Comparison of ENCODE assay signal across 9 cellular contexts in genomic region chr13:48038763-48039162, GRCh38. TPM values are rescaled to one million over a fixed set of nuclear protein-coding genes. Genes with fewer than 3 reads are reported as not detected.
DNase-seq lines count a peak whose midpoint lies in the region; ATAC-seq, FAIRE-seq and TF ChIP-seq lines count a peak whose summit lies in the region.
"Had no signal": no experiment of that assay in that cellular context is flagged by ENCODE, and none has a peak within 500 bp of the region (broad histone marks: within the 10 kb centered on the region; RNA-seq: fewer than 3 reads in every experiment).

No MANE protein-coding gene starts in this region.

- in situ Hi-C loops in IMR-90 (cut with MboI; ENCODE audit: low sequenced_read_pairs) = no loop called here
- in situ Hi-C loops in GM12878 (cut with MboI) = no loop called here

- RAD21 ChIA-PET in GM12878 (lab: Charles Lee; ENCODE audit: unreplicated experiment) = interaction anchor here (1.0 to 2.3 kb wide), 5 partner anchors 27 to 541 kb away, joined by 3 to 8 read pairs (median 4); no protein-coding TSS in a partner anchor

- peak overlapping the region; percentile 99 for H3K27ac ChIP-seq in CD8-positive, alpha-beta T cell (ENCODE audit: low read depth, low read length)
- H3K27ac ChIP-seq in IMR-90 (ENCODE audit: insufficient read depth, low read length) (no peak overlapping the region; the same call in 1 of the 2 replicates), GM12878 (ENCODE audit: control insufficient read depth, insufficient read depth) (peak overlapping the region; percentile 95; the same call in 1 of the 2 replicates), muscle layer of duodenum (ENCODE audit: low read length) (no peak overlapping the region)

- H3K4me1 ChIP-seq in CD8-positive, alpha-beta T cell (ENCODE audit: insufficient read depth, low read length) = peaks cover 20% of the 10 kb centered on the region
- H3K4me1 ChIP-seq in IMR-90 (ENCODE audit: control insufficient read depth, insufficient read depth, low read length) (peaks cover 6% of the 10 kb centered on the region), GM12878 (ENCODE audit: control insufficient read depth, insufficient read depth, low read length) (peaks cover 8% of the 10 kb centered on the region), muscle layer of duodenum (ENCODE audit: control insufficient read depth in 1 of 2, insufficient read depth in 2 of 2, low read length in 2 of 2) (peaks cover 9% of the 10 kb centered on the region in 2 donors)

- H3K23ac ChIP-seq in IMR-90 (ENCODE audit: low read depth, low read length) = peak overlapping the region; percentile 82

- no peak overlapping the region for H3K14ac ChIP-seq in IMR-90 (replicated peaks; ENCODE audit: low read depth, low read length)

- H2BK20ac ChIP-seq in IMR-90 (ENCODE audit: low read depth, low read length) = no peak overlapping the region

- no peak overlapping the region for H3K4me3 ChIP-seq in CD8-positive, alpha-beta T cell (ENCODE audit: low read depth, low read length)
- H3K4me3 ChIP-seq in IMR-90 (ENCODE audit: insufficient read depth, low read depth, low read length) (no peak overlapping the region; the same call in 1 of the 2 replicates), GM12878 (peak overlapping the region; percentile 85), muscle layer of duodenum (ENCODE audit: low read depth in 1 of 2, low read length in 2 of 2) (peak overlapping the region; percentile 68 to 89)

- no peak overlapping the region for H3K18ac ChIP-seq in IMR-90 (ENCODE audit: low read depth, low read length)

- H2BK120ac ChIP-seq in IMR-90 (ENCODE audit: low read depth, low read length) = peak overlapping the region; percentile 33; the same call in 1 of the 2 replicates

- peak overlapping the region; percentile 94 for H3K4ac ChIP-seq in IMR-90 (ENCODE audit: low read depth, low read length)

- TF ChIP-seq RAD21 in IMR-90 (IDR thresholded peaks at IDR 0.05; ENCODE audit: low read length) (no peak), GM12878 (IDR thresholded peaks at IDR 0.05; ENCODE audit: insufficient read depth, low read depth, low read length) (no peak)

- H2AFZ ChIP-seq in IMR-90 (replicated peaks; ENCODE audit: low read length, poor library complexity) = no peak overlapping the region
- H2AFZ ChIP-seq in GM12878 (ENCODE audit: control insufficient read depth, low read depth, low read length) = no peak overlapping the region

- no peaks in the 10 kb centered on the region for H3K9me3 Mint-ChIP-seq in CD8-positive, alpha-beta T cell

- peaks cover 15% of the 10 kb centered on the region for H3K79me2 ChIP-seq in GM12878 (ENCODE audit: control insufficient read depth, insufficient read depth, low read length)

- POLR2A ChIA-PET in CD8-positive, alpha-beta T cell (lab: Charles Lee) = interaction anchor here (0.7 to 3.6 kb wide), 8 partner anchors 8 to 1986 kb away, joined by 3 to 40 read pairs (median 8); partner anchors contain the start of genes MED4, RCBTB2 and ZC3H13
- POLR2A ChIA-PET in IMR-90 (lab: Charles Lee; ENCODE audit: unreplicated experiment) (no interaction called here), GM12878 (lab: Charles Lee) (interaction anchor here (0.9 to 2.1 kb wide), 3 partner anchors 27 to 56 kb away, joined by 3 to 9 read pairs (median 8); partner anchors contain the start of gene MED4)

- SMC1A ChIA-PET in GM12878 (lab: Charles Lee; ENCODE audit: uncharacterized antibody, unreplicated experiment) = interaction anchor here (0.9 to 2.2 kb wide), 6 partner anchors 9 to 542 kb away, joined by 3 to 16 read pairs (median 5); no protein-coding TSS in a partner anchor

- TSS peak; percentile 51 for BruUV-seq in IMR-90 (replicated peaks; lab: Mats Ljungman, UMichigan)
- no TSS peak for BruUV-seq in GM12878 (replicated peaks; lab: Mats Ljungman, UMichigan)

- H4K20me1 ChIP-seq in IMR-90 (ENCODE audit: insufficient read depth, low read length) = peaks cover 3% of the 10 kb centered on the region; the same call in 1 of the 2 replicates
- H4K20me1 ChIP-seq in GM12878 (ENCODE audit: control insufficient read depth, insufficient read depth) = no peaks in the 10 kb centered on the region; the same call in 1 of the 2 replicates

- peak overlapping the region; percentile 10; the same call in 1 of the 2 replicates for H4K5ac ChIP-seq in IMR-90 (ENCODE audit: low read depth, low read length)

- no peaks in the 10 kb centered on the region for H3K27me3 Mint-ChIP-seq in CD8-positive, alpha-beta T cell (ENCODE audit: low read depth)

- no peak for TF ChIP-seq POLR2A in IMR-90 (IDR thresholded peaks at IDR 0.05; ENCODE audit: low read depth, low read length)
- no peak for TF ChIP-seq POLR2A in GM12878 (IDR thresholded peaks at IDR 0.05; ENCODE audit: low read depth, low read length)

- CTCF ChIA-PET in CD8-positive, alpha-beta T cell (lab: Charles Lee) = interaction anchor here (1.0 to 3.3 kb wide), 12 partner anchors 9 to 729 kb away, joined by 3 to 21 read pairs (median 4); partner anchors contain the start of gene MED4
- CTCF ChIA-PET in IMR-90 (lab: Yijun Ruan, JAX) (interaction anchor here (0.6 to 3.8 kb wide), 3 partner anchors 9 to 88 kb away, joined by 3 to 13 read pairs (median 4); no protein-coding TSS in a partner anchor), GM12878 (lab: Yijun Ruan, JAX) (interaction anchor here (0.7 to 4.5 kb wide), 21 partner anchors 8 to 710 kb away, joined by 3 to 32 read pairs (median 5); partner anchors contain the start of genes MED4 and SUCLA2)

- no peaks in the 10 kb centered on the region for H3K36me3 ChIP-seq in CD8-positive, alpha-beta T cell (ENCODE audit: insufficient read depth, low read length)
- H3K36me3 ChIP-seq in IMR-90 (ENCODE audit: control insufficient read depth, insufficient read depth, low read length) = peaks cover 1% of the 10 kb centered on the region; the same call in 1 of the 2 replicates
- peaks cover 1 to 3% of the 10 kb centered on the region in 2 experiments; a peak in 2 of 4 replicates for H3K36me3 ChIP-seq in GM12878 (ENCODE audit: control insufficient read depth in 2 of 2, insufficient read depth in 2 of 2, low read length in 1 of 2)
- H3K36me3 ChIP-seq in muscle layer of duodenum (ENCODE audit: control insufficient read depth in 1 of 2, insufficient read depth in 2 of 2, low read length in 2 of 2) = peaks cover 6 to 16% of the 10 kb centered on the region in 2 donors
- H3K36me3 ChIP-seq: ovary had no signal

- no peaks in the 10 kb centered on the region for H3K27me3 ChIP-seq in CD8-positive, alpha-beta T cell (ENCODE audit: insufficient read depth, low read length)
- H3K27me3 ChIP-seq in IMR-90 (ENCODE audit: control insufficient read depth, insufficient read depth, low read length) (no peaks in the 10 kb centered on the region), GM12878 (replicated peaks in 1 of 2; ENCODE audit: control insufficient read depth in 2 of 2, insufficient read depth in 2 of 2, low read length in 1 of 2) (no peaks in the 10 kb centered on the region), muscle layer of duodenum (ENCODE audit: low read depth, low read length) (no peaks in the 10 kb centered on the region)
- H3K27me3 ChIP-seq: ovary had no signal

- H3K4me2 ChIP-seq in IMR-90 (ENCODE audit: low read depth, low read length) (peak overlapping the region; percentile 92), GM12878 (ENCODE audit: control insufficient read depth, insufficient read depth) (peak overlapping the region; percentile 79)

- H3K56ac ChIP-seq in IMR-90 (ENCODE audit: extremely low read depth, insufficient read depth, low read length) = no peak overlapping the region

- no peak for DNase-seq in CD8-positive, alpha-beta T cell
- DNase-seq in IMR-90 (no peak), GM12878 (ENCODE audit: low read depth, low spot score) (no peak), DMS 273 treated with DMSO at 0.1 percent for 48 hours (lab: John Stamatoyannopoulos, UW) (no peak), kidney glomerular epithelial cell (lab: John Stamatoyannopoulos, UW) (no peak)

- H4K8ac ChIP-seq in IMR-90 (ENCODE audit: low read depth in 2 of 2, low read length in 2 of 2) = peak overlapping the region; percentile 92 to 99; a peak in 2 of 4 replicates

- no CpG with 5 or more reads among the region's 1 CpG for WGBS in IMR-90 (ENCODE audit: extremely low coverage in 2 of 2, insufficient read length in 1 of 2), 2 experiments
- 40% methylated on average over 1 of the region's 1 CpG for WGBS in GM12878 (ENCODE audit: insufficient coverage, insufficient replicate concordance, low lambda C conversion rate, missing lambda C conversion rate)

- peak overlapping the region; percentile 97 for H3K4me3 Mint-ChIP-seq in CD8-positive, alpha-beta T cell

- no peak for TF ChIP-seq EP300 in GM12878 (IDR thresholded peaks at IDR 0.05; ENCODE audit: borderline replicate concordance in 1 of 2, control insufficient read depth in 1 of 2, low read depth in 2 of 2, low read length in 2 of 2)

- H4K91ac ChIP-seq in IMR-90 (ENCODE audit: insufficient read depth, low read depth, low read length) = no peak overlapping the region

- H3K36me3 Mint-ChIP-seq in CD8-positive, alpha-beta T cell = peaks cover 39% of the 10 kb centered on the region

- ATAC-seq in CD8-positive, alpha-beta T cell = no peak
- ATAC-seq in IMR-90 (ENCODE audit: low read depth) (no peak), GM12878 (peak; percentile 22), GM21447 (IDR thresholded peaks at IDR 0.05; ENCODE audit: unreplicated experiment) (no peak), HG03469 (IDR thresholded peaks at IDR 0.05; ENCODE audit: unreplicated experiment) (no peak)

- peak overlapping the region; percentile 35; the same call in 1 of the 2 replicates for H2AK5ac ChIP-seq in IMR-90 (ENCODE audit: low read depth, low read length)

- H3K9ac ChIP-seq in IMR-90 (ENCODE audit: low read depth, low read length) (no peak overlapping the region; the same call in 1 of the 2 replicates), GM12878 (ENCODE audit: control insufficient read depth, insufficient read depth, low read length) (peak overlapping the region; percentile 79; the same call in 1 of the 2 replicates)

- no peak overlapping the region for H2BK15ac ChIP-seq in IMR-90 (ENCODE audit: low read depth, low read length)

- peaks cover 7% of the 10 kb centered on the region for H3K9me1 ChIP-seq in IMR-90 (ENCODE audit: insufficient read depth, low read length)

- intact Hi-C loops in CD8-positive, alpha-beta T cell (cut with DNase I, micrococcal nuclease) = loop anchor here (1.0 to 5.0 kb wide), 6 partner anchors 57 to 1754 kb away; partner anchors contain the start of genes CAB39L (in 2 of the 2), KPNA3 (in 2 of the 2), MED4 (in 2 of the 2) and SETDB2 (in 2 of the 2)
- intact Hi-C loops in IMR-90 (cut with micrococcal nuclease) = loop anchor here (5.0 kb wide), 1 partner anchor 729 kb away; no protein-coding TSS in a partner anchor
- intact Hi-C loops in GM12878 (cut with micrococcal nuclease; ENCODE audit: unreplicated experiment) = loop anchor here (1.0 to 5.0 kb wide), 2 partner anchors 37 to 264 kb away; partner anchors contain the start of genes RB1 and SUCLA2

- peaks cover 34% of the 10 kb centered on the region for H3K4me1 Mint-ChIP-seq in CD8-positive, alpha-beta T cell (ENCODE audit: low read depth)

- peak overlapping the region; percentile 98 for H3K27ac Mint-ChIP-seq in CD8-positive, alpha-beta T cell

- no peak for FAIRE-seq in GM12878 (lab: Jason Lieb, UNC)

- peak overlapping the region; percentile 76 for H2AK9ac ChIP-seq in IMR-90 (replicated peaks; ENCODE audit: low read depth, low read length, poor library complexity)

- peak overlapping the region; percentile 77 for H2BK5ac ChIP-seq in IMR-90 (ENCODE audit: low read depth, low read length, poor library complexity, severe bottlenecking)

- H3K79me1 ChIP-seq in IMR-90 (ENCODE audit: low read depth in 1 of 2, low read length in 2 of 2) = peaks cover 10 to 35% of the 10 kb centered on the region in 2 experiments

- no peaks in the 10 kb centered on the region for H3K9me3 ChIP-seq in CD8-positive, alpha-beta T cell (ENCODE audit: low read length)
- H3K9me3 ChIP-seq in IMR-90 (ENCODE audit: control insufficient read depth, insufficient read depth, low read length) (no peaks in the 10 kb centered on the region), GM12878 (replicated peaks; ENCODE audit: control insufficient read depth, insufficient read depth, low read length) (no peaks in the 10 kb centered on the region; the same call in 2 of the 3 replicates), muscle layer of duodenum (ENCODE audit: control insufficient read depth in 1 of 2, low read length in 2 of 2) (no peaks in the 10 kb centered on the region)
- H3K9me3 ChIP-seq: ovary had no signal

- dilution Hi-C loops in IMR-90 (cut with HindIII; ENCODE audit: low sequenced_read_pairs, unreplicated experiment) = no loop called here

- no peak for TF ChIP-seq CTCF in CD8-positive, alpha-beta T cell (IDR thresholded peaks at IDR 0.05)
- TF ChIP-seq CTCF in IMR-90 (conservative IDR thresholded peaks at IDR 0.05; ENCODE audit: low read depth, low read length) (no peak), GM12878 (IDR thresholded peaks at IDR 0.05 in 2 of 3, conservative IDR thresholded peaks at IDR 0.05 in 1 of 3; ENCODE audit: control insufficient read depth in 2 of 3, extremely low read depth in 1 of 3, insufficient read depth in 1 of 3, low read depth in 3 of 3, low read length in 3 of 3) (no peak)

RNA-seq across cellular contexts. Expression of gene NUDT15, which starts 1.2 kb away (rescaled TPM):
- total RNA-seq in CD8-positive, alpha-beta T cell = 10 to 100 TPM; 23.8 to 24.9 TPM
- total RNA-seq in IMR-90 (2012; rRNA removed) (13.1 and 26.7 TPM in 2 replicates), GM12878 (2014; rRNA removed) (14.7 and 15.4 TPM in 2 replicates), GM12878 (2014; rRNA removed; fragmentation: Illumina TruSeq; extraction: Trizol) (18.3 TPM in 2 replicates), GM12878 (2021) (10.0 and 12.0 TPM in 2 replicates)
- polyA plus RNA-seq in IMR-90 (2012; rRNA removed) (11.8 and 14.2 TPM in 2 replicates), GM12878 (2011; rRNA removed) (20.6 and 30.3 TPM in 2 replicates), GM12878 (2014; fragmentation: Illumina TruSeq; extraction: Trizol) (20.4 and 23.3 TPM in 2 replicates), GM12878 (2014; fragmentation: Nextera tagmentation; extraction: Ambion mirVana) (10 to 100 TPM; 11.4 to 17.7 TPM), GM12878 (2014; rRNA removed) (13.6 and 16.5 TPM in 2 replicates), GM12878 (2016; fragmentation: Nextera tagmentation; extraction: Ambion mirVana) (10 to 100 TPM; 25.2 to 26.7 TPM)
- 3.3 and 7.0 TPM in 2 replicates for polyA plus RNA-seq in IMR-90 (2012; cell fraction: cytosol; rRNA removed)
- polyA plus RNA-seq in IMR-90 (2012; cell fraction: nucleus; rRNA removed; ENCODE audit: low replicate concordance) = 0.86 and 3.4 TPM in 2 replicates
- 1.9 and 2.7 TPM in 2 replicates for total RNA-seq in GM12878 (2013; cell fraction: nucleolus; rRNA removed)
- polyA plus RNA-seq in GM12878 (2011; ENCODE audit: low read depth) = 6.9 TPM
- 10.2 and 10.5 TPM in 2 replicates for polyA plus RNA-seq in GM12878 (2011; cell fraction: cytosol; rRNA removed)
- 3.1 and 4.0 TPM in 2 replicates for polyA plus RNA-seq in GM12878 (2011; cell fraction: nucleus; rRNA removed)
- 8.0 and 8.5 TPM in 2 replicates for polyA plus RNA-seq in GM12878 (2012)
- polyA minus RNA-seq in GM12878 (2011; rRNA and poly(A)+ RNA removed) = 3.1 TPM in 2 replicates
- polyA minus RNA-seq in GM12878 (2011; cell fraction: cytosol; rRNA and poly(A)+ RNA removed) = 1.9 and 2.3 TPM in 2 replicates
- polyA minus RNA-seq in GM12878 (2011; cell fraction: nucleus; rRNA and poly(A)+ RNA removed) = 1.5 and 3.3 TPM in 2 replicates

RNA-seq across cellular contexts. Expression of gene SUCLA2, which starts 37.7 kb away (rescaled TPM):
- 10 to 100 TPM; 20.8 to 22.9 TPM for total RNA-seq in CD8-positive, alpha-beta T cell
- total RNA-seq in IMR-90 (2012; rRNA removed) = 31.5 and 50.5 TPM in 2 replicates
- polyA plus RNA-seq in IMR-90 (2012; rRNA removed) = 29.5 and 36.1 TPM in 2 replicates
- 5.4 and 9.9 TPM in 2 replicates for polyA plus RNA-seq in IMR-90 (2012; cell fraction: cytosol; rRNA removed)
- 2.6 and 12.7 TPM in 2 replicates for polyA plus RNA-seq in IMR-90 (2012; cell fraction: nucleus; rRNA removed; ENCODE audit: low replicate concordance)
- total RNA-seq in GM12878 (2013; cell fraction: nucleolus; rRNA removed) = 56.5 and 59.6 TPM in 2 replicates
- total RNA-seq in GM12878 (2014; rRNA removed) = 30.0 and 30.5 TPM in 2 replicates
- 41.1 and 43.8 TPM in 2 replicates for total RNA-seq in GM12878 (2014; rRNA removed; fragmentation: Illumina TruSeq; extraction: Trizol)
- total RNA-seq in GM12878 (2021) = 35.3 and 36.8 TPM in 2 replicates
- 12.6 TPM for polyA plus RNA-seq in GM12878 (2011; ENCODE audit: low read depth)
- polyA plus RNA-seq in GM12878 (2011; rRNA removed) = 50.7 and 86.2 TPM in 2 replicates
- polyA plus RNA-seq in GM12878 (2011; cell fraction: cytosol; rRNA removed) = 19.8 and 22.8 TPM in 2 replicates
- 23.8 and 32.1 TPM in 2 replicates for polyA plus RNA-seq in GM12878 (2011; cell fraction: nucleus; rRNA removed)
- 18.0 and 26.3 TPM in 2 replicates for polyA plus RNA-seq in GM12878 (2012)
- polyA plus RNA-seq in GM12878 (2014; fragmentation: Illumina TruSeq; extraction: Trizol) = 36.8 and 43.0 TPM in 2 replicates
- polyA plus RNA-seq in GM12878 (2014; fragmentation: Nextera tagmentation; extraction: Ambion mirVana) = 10 to 100 TPM; 41.8 to 45.2 TPM
- 25.9 and 27.5 TPM in 2 replicates for polyA plus RNA-seq in GM12878 (2014; rRNA removed)
- polyA plus RNA-seq in GM12878 (2016; fragmentation: Nextera tagmentation; extraction: Ambion mirVana) = 10 to 100 TPM; 82.3 to 83.4 TPM
- polyA minus RNA-seq in GM12878 (2011; rRNA and poly(A)+ RNA removed) = 16.3 and 24.4 TPM in 2 replicates
- polyA minus RNA-seq in GM12878 (2011; cell fraction: cytosol; rRNA and poly(A)+ RNA removed) = 6.7 and 13.1 TPM in 2 replicates
- polyA minus RNA-seq in GM12878 (2011; cell fraction: nucleus; rRNA and poly(A)+ RNA removed) = 22.0 and 33.9 TPM in 2 replicates

RNA-seq across cellular contexts. Expression of gene MED4, which starts 56.1 kb away (rescaled TPM):
- total RNA-seq in CD8-positive, alpha-beta T cell = 10 to 100 TPM; 60.8 to 63.6 TPM
- total RNA-seq in IMR-90 (2012; rRNA removed) = 25.3 and 28.3 TPM in 2 replicates
- polyA plus RNA-seq in IMR-90 (2012; rRNA removed) = 38.5 and 40.5 TPM in 2 replicates
- 13.2 and 16.4 TPM in 2 replicates for polyA plus RNA-seq in IMR-90 (2012; cell fraction: cytosol; rRNA removed)
- polyA plus RNA-seq in IMR-90 (2012; cell fraction: nucleus; rRNA removed; ENCODE audit: low replicate concordance) = 2.4 and 21.2 TPM in 2 replicates
- 22.5 and 25.4 TPM in 2 replicates for total RNA-seq in GM12878 (2013; cell fraction: nucleolus; rRNA removed)
- total RNA-seq in GM12878 (2014; rRNA removed) = 31.5 and 38.0 TPM in 2 replicates
- 48.4 and 51.9 TPM in 2 replicates for total RNA-seq in GM12878 (2014; rRNA removed; fragmentation: Illumina TruSeq; extraction: Trizol)
- total RNA-seq in GM12878 (2021) = 40.1 and 43.7 TPM in 2 replicates
- polyA plus RNA-seq in GM12878 (2011; ENCODE audit: low read depth) = 34.7 TPM
- polyA plus RNA-seq in GM12878 (2011; rRNA removed) = 92.5 and 107 TPM in 2 replicates
- 35.1 and 43.3 TPM in 2 replicates for polyA plus RNA-seq in GM12878 (2011; cell fraction: cytosol; rRNA removed)
- polyA plus RNA-seq in GM12878 (2011; cell fraction: nucleus; rRNA removed) = 15.5 and 22.6 TPM in 2 replicates
- 43.5 and 44.3 TPM in 2 replicates for polyA plus RNA-seq in GM12878 (2012)
- polyA plus RNA-seq in GM12878 (2014; fragmentation: Illumina TruSeq; extraction: Trizol) = 85.5 and 100 TPM in 2 replicates
- polyA plus RNA-seq in GM12878 (2014; fragmentation: Nextera tagmentation; extraction: Ambion mirVana) = 100 to 1,000 TPM; 103 to 117 TPM
- polyA plus RNA-seq in GM12878 (2014; rRNA removed) = 58.4 and 66.8 TPM in 2 replicates
- polyA plus RNA-seq in GM12878 (2016; fragmentation: Nextera tagmentation; extraction: Ambion mirVana) = 10 to 100 TPM; 89.3 to 92.2 TPM
- polyA minus RNA-seq in GM12878 (2011; rRNA and poly(A)+ RNA removed) = 15.9 and 20.0 TPM in 2 replicates
- polyA minus RNA-seq in GM12878 (2011; cell fraction: cytosol; rRNA and poly(A)+ RNA removed) = 12.3 and 16.1 TPM in 2 replicates
- polyA minus RNA-seq in GM12878 (2011; cell fraction: nucleus; rRNA and poly(A)+ RNA removed) = 7.1 and 8.5 TPM in 2 replicates

Comparison
In these comparisons a context has a peak if more than half of its experiments do, and no peak if none do; other contexts are left out.
1. H3K27ac ChIP-seq: peak in CD8-positive, alpha-beta T cell (single experiment) and GM12878 (single experiment); none in IMR-90 (single experiment) and muscle layer of duodenum (single experiment).
2. H3K4me3 ChIP-seq: peak in GM12878 (single experiment) and muscle layer of duodenum (2 of 2); none in CD8-positive, alpha-beta T cell (single experiment) and IMR-90 (single experiment).